Comparison of ENCODE assay signal across 1 cellular context in genomic region chr2:65395621-65396347, GRCh38.
A peak's percentile ranks its signal among the peaks of the same experiment; 100 is the strongest.
TF ChIP-seq lines count a peak whose summit lies in the region.

No MANE protein-coding gene starts in this region.

TF ChIP-seq in Ishikawa, 13 proteins besides CTCF, POLR2A, EP300 and RAD21 (continued from another document):
- peak; percentile 50; the same call in 1 of the 2 replicates for TF ChIP-seq CEBPB (IDR thresholded peaks at IDR 0.05)
- no peak for TF ChIP-seq ZBTB7A (IDR thresholded peaks at IDR 0.05; ENCODE audit: low read depth)
- TF ChIP-seq USF1 (IDR thresholded peaks at IDR 0.05): no peak
- TF ChIP-seq NFIC (IDR thresholded peaks at IDR 0.05): peak; percentile 83
- TF ChIP-seq CREB1 (IDR thresholded peaks at IDR 0.05; ENCODE audit: low read depth): no peak
- peak; percentile 90 for TF ChIP-seq TEAD4 (IDR thresholded peaks at IDR 0.05)
